8 cellular contexts compared by ENCODE assay signal in the genomic region with DNA sequence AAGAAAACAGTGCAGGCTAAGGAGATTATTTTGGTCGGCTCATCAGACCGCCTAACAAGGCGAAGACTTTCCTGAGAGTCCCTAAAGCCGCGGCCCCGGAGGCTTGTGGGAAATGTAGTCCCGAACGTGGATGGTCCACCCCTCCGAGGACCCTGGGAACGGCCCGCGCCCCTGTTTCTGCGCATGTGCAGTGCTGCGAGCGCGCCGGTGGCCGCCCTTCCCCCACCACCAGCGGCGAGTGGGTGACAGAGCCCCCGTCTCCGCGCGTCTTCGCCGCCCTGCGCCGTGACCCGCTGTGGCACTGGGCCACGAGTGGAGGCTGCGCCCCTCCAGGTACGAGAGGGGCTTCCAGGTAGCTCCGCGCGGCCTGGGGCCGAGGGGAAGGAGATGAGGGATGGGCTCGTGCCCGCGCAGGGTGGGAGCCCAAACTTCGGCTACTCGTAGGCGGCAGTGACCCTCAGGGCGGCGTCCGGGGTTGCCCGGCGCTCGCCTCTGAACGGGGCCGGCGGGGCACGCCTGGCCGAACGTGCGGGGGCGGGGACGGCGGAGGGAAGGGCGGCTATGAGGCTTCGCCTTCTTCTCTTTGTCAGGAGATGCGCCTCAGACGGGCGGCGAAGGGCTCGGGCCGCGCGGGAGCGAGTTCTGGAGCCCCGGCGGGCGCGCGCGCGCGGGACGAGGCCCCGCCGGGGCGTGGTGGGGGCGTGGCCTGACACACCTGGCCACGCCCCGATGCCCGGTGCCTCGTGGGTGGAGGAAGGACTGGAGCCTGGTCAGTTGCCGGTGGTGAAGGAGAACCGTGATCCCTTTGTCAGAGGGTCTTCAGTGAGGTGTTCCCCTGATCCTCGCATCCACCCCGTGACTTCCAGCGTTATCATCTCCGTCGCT. TPM values are rescaled to one million over a fixed set of nuclear protein-coding genes. Genes with fewer than 3 reads are reported as not detected.
A peak's percentile ranks its signal among the peaks of the same experiment; 100 is the strongest.
DNase-seq lines count a peak whose midpoint lies in the region; ATAC-seq and TF ChIP-seq lines count a peak whose summit lies in the region.

Gene ZFP1 (plus strand): TSS at position 214 of the 885 bp plus-strand sequence. CDS start 4,428 bp downstream, outside the sequence.

- peak within 1 kb of the TSS; percentile 87 for H3K27ac Mint-ChIP-seq in activated B cell treated with CpG ODN at 0.5 μM for 24 hours

- 0 to 2% (median 1%) methylated on average over 28 to 93 of the region's 93 CpGs for WGBS in spleen, 5 donors

- H3K36me3 ChIP-seq in spleen: peaks cover 0 to 24% (median under 1%) of the 10 kb centered on the region in 6 donors

- peaks cover 6 to 40% (median 34%) of the 10 kb centered on the region in 8 donors for H3K9me3 ChIP-seq in spleen

- H3K27ac ChIP-seq in spleen: peak within 1 kb of the TSS; percentile 77 to 98 (median 97)

- intact Hi-C loops in activated B cell treated with CpG ODN at 0.5 μM for 24 hours (cut with micrococcal nuclease) (loop anchor here (1.0 to 2.0 kb wide), 12 partner anchors 38 to 852 kb away; partner anchors contain the start of genes ADAT1, CFDP1, GLG1 and KARS1), spleen (cut with DNase I; ENCODE audit: low total_unique reads) (no loop called here)

- no peaks in the 10 kb centered on the region for H3K27me3 ChIP-seq in spleen (replicated peaks in 1 of 7)

- H3K4me3 ChIP-seq in AG10803 (ENCODE audit: low read length) (peak within 1 kb of the TSS; percentile 96), cardiac fibroblast (replicated peaks in 1 of 2; ENCODE audit: low read depth in 2 of 2, low read length in 2 of 2) (peak within 1 kb of the TSS; percentile 97 to 100), spleen (peak within 1 kb of the TSS; percentile 84 to 100 (median 95))

- H3K4me3 Mint-ChIP-seq in activated B cell treated with CpG ODN at 0.5 μM for 24 hours: peak within 1 kb of the TSS; percentile 89

- TF ChIP-seq CTCF in AG10803 (conservative IDR thresholded peaks at IDR 0.05; ENCODE audit: low read length) (no peak), activated B cell treated with CpG ODN at 0.5 μM for 24 hours (IDR thresholded peaks at IDR 0.05) (no peak), cardiac fibroblast (IDR thresholded peaks at IDR 0.05; ENCODE audit: low read depth, low read length) (no peak), spleen (IDR thresholded peaks at IDR 0.05 in 8 of 11, conservative IDR thresholded peaks at IDR 0.05 in 3 of 11) (peak in 1 of 11 experiments; percentile 13)

- no peaks in the 10 kb centered on the region for H3K27me3 Mint-ChIP-seq in activated B cell treated with CpG ODN at 0.5 μM for 24 hours

- CTCF ChIA-PET in activated B cell treated with CpG ODN at 0.5 μM for 24 hours (lab: Charles Lee): interaction anchor here (1.1 kb wide), 1 partner anchor 37 kb away, joined by 3 read pairs; no protein-coding TSS in a partner anchor

- no peak for TF ChIP-seq POLR2A in spleen (IDR thresholded peaks at IDR 0.05)

- H3K9me3 Mint-ChIP-seq in activated B cell treated with CpG ODN at 0.5 μM for 24 hours: peaks cover 18% of the 10 kb centered on the region

- peaks cover 29% of the 10 kb centered on the region for H3K4me1 Mint-ChIP-seq in activated B cell treated with CpG ODN at 0.5 μM for 24 hours

- H3K4me1 ChIP-seq in spleen: peaks cover 0 to 17% (median 12%) of the 10 kb centered on the region in 6 donors

- POLR2A ChIA-PET in activated B cell treated with CpG ODN at 0.5 μM for 24 hours (lab: Charles Lee): interaction anchor here (0.8 to 1.0 kb wide), 2 partner anchors 285 to 499 kb away, joined by 3 read pairs; partner anchors contain the start of genes CFDP1, KARS1 and TERF2IP

- peak; percentile 82 for ATAC-seq in GM19035 (IDR thresholded peaks at IDR 0.05; ENCODE audit: unreplicated experiment)
- peak; percentile 81 for ATAC-seq in HG03342 (IDR thresholded peaks at IDR 0.05; ENCODE audit: unreplicated experiment)
- peak; percentile 86 for ATAC-seq in activated B cell treated with CpG ODN at 0.5 μM for 24 hours (ENCODE audit: low read depth)

- H3K36me3 Mint-ChIP-seq in activated B cell treated with CpG ODN at 0.5 μM for 24 hours (ENCODE audit: low read depth): peaks cover 29% of the 10 kb centered on the region

- peak; percentile 86 for DNase-seq in AG10803 (ENCODE audit: low read depth)
- DNase-seq in NCI-H345 treated with DMSO at 0.1 percent for 48 hours (lab: John Stamatoyannopoulos, UW; ENCODE audit: unreplicated experiment): peak; percentile 71
- DNase-seq in activated B cell treated with CpG ODN at 0.5 μM for 24 hours: peak; percentile 97
- peak; percentile 94 for DNase-seq in cardiac fibroblast (ENCODE audit: low read depth in 2 of 2)
- DNase-seq in inferior parietal cortex (ENCODE audit: extremely low spot score): peak; percentile 96
- peak; percentile 98 for DNase-seq in spleen

RNA-seq across cellular contexts. Expression of gene ZFP1, which starts in this region (rescaled TPM):
- 15.4 and 18.5 TPM in 2 replicates for total RNA-seq in activated B cell treated with CpG ODN at 0.5 μM for 24 hours
- total RNA-seq in spleen: 10 to 100 TPM in 1 of 7 donors, 1 to 10 TPM in 6; 8.3 to 11.4 (median 9.1) TPM
- 1 to 10 TPM; 3.1 to 4.2 (median 3.6) TPM for polyA plus RNA-seq in spleen

Comparison
In these comparisons a context has a peak if more than half of its experiments do, and no peak if none do; other contexts are left out.
1. Peak in every context shown above with its lines: DNase-seq, ATAC-seq, H3K4me3 ChIP-seq and H3K27ac ChIP-seq.